Comparison of ENCODE assay signal across 1 cellular context in the genomic region with DNA sequence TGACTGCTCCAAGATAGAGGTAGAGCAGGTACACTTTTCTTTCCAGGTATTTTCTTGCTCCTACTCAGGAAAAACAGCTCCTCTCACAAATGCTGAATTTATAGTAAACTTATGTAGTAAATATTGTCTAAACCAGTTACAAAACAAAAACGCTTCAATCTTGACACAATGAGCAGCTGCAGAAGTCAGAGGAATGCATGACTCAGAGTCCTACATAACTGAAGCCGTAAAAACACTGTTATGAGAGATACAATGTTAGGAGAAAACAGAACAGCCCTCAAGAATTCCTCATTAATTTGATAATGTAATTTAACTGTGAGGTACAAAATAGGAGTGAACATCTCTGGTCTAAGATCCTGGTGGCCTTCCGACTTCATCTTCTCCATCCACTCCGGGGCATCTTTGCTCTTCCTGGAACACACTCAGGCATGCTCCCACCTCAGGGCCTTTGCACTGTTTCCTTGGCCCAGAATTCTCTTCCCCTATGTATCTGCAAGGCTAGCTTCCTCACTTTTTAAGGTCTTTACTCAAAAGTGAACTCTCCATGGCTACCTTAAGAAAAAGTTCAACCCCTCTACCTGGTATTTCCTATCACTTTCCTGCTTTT.
A peak's percentile ranks its signal among the peaks of the same experiment; 100 is the strongest.
TF ChIP-seq lines count a peak whose summit lies in the region.

No MANE protein-coding gene starts in this region.

TF ChIP-seq in SK-N-SH treated with all-trans-retinoic acid at 6 μM for 48 hours, 23 proteins besides CTCF, POLR2A, EP300 and RAD21 (continued from another document):
- TF ChIP-seq ESRRG (CRISPR knock-in tag; IDR thresholded peaks at IDR 0.05) (no peak), ZC3H10 (CRISPR knock-in tag; IDR thresholded peaks at IDR 0.05) (0 out of 2 replicates have a peak, but pooled peaks have one; percentile 9), CSDC2 (CRISPR knock-in tag; IDR thresholded peaks at IDR 0.05) (no peak), OSR1 (CRISPR knock-in tag; IDR thresholded peaks at IDR 0.05) (no peak), ZFP3 (CRISPR knock-in tag; IDR thresholded peaks at IDR 0.05) (no peak), SNAI2 (CRISPR knock-in tag; IDR thresholded peaks at IDR 0.05) (peak; percentile 36; the same call in 1 of the 2 replicates), ZNF70 (CRISPR knock-in tag; IDR thresholded peaks at IDR 0.05) (peak; percentile 60; the same call in 1 of the 2 replicates), TCF4 (CRISPR knock-in tag; IDR thresholded peaks at IDR 0.05; ENCODE audit: borderline replicate concordance) (peak; percentile 20; the same call in 1 of the 2 replicates)
